ENCODE assay signal across 1 cellular context in the genomic region with DNA sequence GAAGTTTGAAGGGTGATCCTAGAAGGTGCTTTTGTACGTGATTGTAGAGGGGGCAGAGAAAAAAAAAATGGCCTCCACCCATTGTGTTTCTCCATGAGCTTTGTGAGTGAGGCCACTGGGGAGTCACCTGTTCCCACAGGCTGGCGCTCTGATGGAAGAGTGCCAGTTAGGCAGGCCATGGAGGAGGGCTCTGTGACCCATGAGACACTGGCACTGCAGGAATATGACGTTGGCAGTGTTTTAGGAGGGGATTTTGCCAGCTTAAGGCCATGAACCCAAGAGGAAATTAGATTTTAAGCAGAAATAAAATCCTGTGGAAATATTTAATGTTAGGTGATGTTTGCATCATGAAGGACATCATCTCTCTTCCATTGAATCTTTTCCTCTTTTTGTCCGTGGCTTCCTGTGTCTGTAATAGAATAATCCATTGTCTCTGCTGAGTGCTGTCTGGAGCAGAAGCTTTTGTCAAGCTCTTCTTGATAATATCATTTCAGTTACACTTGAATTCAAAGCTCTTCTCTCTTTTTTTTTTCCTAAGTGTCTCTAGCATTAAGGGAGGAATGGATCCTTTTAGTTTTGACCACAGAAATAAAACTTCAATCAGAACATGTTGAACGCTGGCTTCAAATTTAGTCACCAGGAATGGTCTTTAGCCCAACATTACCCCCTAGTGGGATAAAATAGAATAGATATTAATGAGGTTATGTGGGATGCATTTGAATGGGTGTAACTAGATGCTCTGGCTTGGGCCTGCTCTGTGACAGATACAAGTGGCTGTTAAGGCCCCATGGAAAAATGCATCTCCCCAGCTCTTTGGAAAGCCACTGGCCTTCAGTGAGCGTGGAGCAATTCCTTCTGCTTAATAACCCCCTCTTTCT.
TF ChIP-seq lines count a peak whose summit lies in the region.

No MANE protein-coding gene starts in this region.

TF ChIP-seq in GM12878, 131 proteins besides CTCF, POLR2A, EP300 and RAD21:
- peak; percentile 41; the same call in 1 of the 2 replicates for TF ChIP-seq RUNX3 (IDR thresholded peaks at IDR 0.05; ENCODE audit: low read length)
- TF ChIP-seq CHD1 (IDR thresholded peaks at IDR 0.05; ENCODE audit: low read depth, low read length): no peak
- TF ChIP-seq SKIL (IDR thresholded peaks at IDR 0.05; ENCODE audit: low read depth, poor library complexity, severe bottlenecking): no peak
- TF ChIP-seq GATAD2B (conservative IDR thresholded peaks at IDR 0.05; ENCODE audit: low read depth): no peak
- TF ChIP-seq, protein P1, sequence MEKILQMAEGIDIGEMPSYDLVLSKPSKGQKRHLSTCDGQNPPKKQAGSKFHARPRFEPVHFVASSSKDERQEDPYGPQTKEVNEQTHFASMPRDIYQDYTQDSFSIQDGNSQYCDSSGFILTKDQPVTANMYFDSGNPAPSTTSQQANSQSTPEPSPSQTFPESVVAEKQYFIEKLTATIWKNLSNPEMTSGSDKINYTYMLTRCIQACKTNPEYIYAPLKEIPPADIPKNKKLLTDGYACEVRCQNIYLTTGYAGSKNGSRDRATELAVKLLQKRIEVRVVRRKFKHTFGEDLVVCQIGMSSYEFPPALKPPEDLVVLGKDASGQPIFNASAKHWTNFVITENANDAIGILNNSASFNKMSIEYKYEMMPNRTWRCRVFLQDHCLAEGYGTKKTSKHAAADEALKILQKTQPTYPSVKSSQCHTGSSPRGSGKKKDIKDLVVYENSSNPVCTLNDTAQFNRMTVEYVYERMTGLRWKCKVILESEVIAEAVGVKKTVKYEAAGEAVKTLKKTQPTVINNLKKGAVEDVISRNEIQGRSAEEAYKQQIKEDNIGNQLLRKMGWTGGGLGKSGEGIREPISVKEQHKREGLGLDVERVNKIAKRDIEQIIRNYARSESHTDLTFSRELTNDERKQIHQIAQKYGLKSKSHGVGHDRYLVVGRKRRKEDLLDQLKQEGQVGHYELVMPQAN (conservative IDR thresholded peaks at IDR 0.05): no peak
- peak; percentile 84 for TF ChIP-seq SMC3 (IDR thresholded peaks at IDR 0.05; ENCODE audit: borderline replicate concordance, low read length)
- TF ChIP-seq, protein P2, sequence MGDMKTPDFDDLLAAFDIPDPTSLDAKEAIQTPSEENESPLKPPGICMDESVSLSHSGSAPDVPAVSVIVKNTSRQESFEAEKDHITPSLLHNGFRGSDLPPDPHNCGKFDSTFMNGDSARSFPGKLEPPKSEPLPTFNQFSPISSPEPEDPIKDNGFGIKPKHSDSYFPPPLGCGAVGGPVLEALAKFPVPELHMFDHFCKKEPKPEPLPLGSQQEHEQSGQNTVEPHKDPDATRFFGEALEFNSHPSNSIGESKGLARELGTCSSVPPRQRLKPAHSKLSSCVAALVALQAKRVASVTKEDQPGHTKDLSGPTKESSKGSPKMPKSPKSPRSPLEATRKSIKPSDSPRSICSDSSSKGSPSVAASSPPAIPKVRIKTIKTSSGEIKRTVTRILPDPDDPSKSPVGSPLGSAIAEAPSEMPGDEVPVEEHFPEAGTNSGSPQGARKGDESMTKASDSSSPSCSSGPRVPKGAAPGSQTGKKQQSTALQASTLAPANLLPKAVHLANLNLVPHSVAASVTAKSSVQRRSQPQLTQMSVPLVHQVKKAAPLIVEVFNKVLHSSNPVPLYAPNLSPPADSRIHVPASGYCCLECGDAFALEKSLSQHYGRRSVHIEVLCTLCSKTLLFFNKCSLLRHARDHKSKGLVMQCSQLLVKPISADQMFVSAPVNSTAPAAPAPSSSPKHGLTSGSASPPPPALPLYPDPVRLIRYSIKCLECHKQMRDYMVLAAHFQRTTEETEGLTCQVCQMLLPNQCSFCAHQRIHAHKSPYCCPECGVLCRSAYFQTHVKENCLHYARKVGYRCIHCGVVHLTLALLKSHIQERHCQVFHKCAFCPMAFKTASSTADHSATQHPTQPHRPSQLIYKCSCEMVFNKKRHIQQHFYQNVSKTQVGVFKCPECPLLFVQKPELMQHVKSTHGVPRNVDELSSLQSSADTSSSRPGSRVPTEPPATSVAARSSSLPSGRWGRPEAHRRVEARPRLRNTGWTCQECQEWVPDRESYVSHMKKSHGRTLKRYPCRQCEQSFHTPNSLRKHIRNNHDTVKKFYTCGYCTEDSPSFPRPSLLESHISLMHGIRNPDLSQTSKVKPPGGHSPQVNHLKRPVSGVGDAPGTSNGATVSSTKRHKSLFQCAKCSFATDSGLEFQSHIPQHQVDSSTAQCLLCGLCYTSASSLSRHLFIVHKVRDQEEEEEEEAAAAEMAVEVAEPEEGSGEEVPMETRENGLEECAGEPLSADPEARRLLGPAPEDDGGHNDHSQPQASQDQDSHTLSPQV (IDR thresholded peaks at IDR 0.05): no peak
- TF ChIP-seq POLR2AphosphoS5 (IDR thresholded peaks at IDR 0.05; ENCODE audit: low read length): no peak
- no peak for TF ChIP-seq TAF1 (IDR thresholded peaks at IDR 0.05; ENCODE audit: borderline replicate concordance, low read depth, low read length)
